ENCODE assay signal across 20 cellular contexts in the genomic region with DNA sequence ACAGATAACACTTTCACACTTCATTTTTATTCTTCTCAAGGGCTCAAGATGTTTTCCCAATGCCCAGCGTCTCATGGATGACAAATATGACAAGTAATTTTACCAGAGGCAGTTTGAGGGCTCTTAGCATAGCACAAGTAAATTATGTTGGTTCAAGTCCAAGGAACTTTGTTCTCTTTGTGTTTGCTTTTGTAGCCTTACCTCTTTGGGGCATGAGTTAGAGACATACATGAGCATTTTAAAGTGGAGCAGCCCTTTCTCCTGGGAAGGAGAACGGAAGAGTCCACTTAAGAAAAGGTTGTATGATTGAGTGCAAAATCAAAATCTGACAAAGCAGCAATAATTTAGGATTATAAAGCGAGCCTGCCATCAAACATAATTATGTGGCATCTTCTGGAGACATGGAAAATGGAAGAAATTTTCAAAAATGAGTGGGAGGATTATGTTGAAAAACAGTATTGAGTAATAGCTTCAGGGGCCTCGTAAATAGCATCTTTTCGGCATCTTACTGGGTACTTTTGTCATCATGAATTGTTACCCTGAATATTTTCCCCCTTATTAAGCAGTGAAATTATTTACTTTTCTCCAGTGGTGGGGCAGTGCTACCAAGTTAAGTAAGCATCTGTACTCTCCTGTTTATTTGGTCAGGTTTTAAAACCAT.
A peak's percentile ranks its signal among the peaks of the same experiment; 100 is the strongest.
DNase-seq lines count a peak whose midpoint lies in the region; ATAC-seq and TF ChIP-seq lines count a peak whose summit lies in the region.
"Had no signal": no experiment of that assay in that cellular context is flagged by ENCODE, and none has a peak within 500 bp of the region (broad histone marks: within the 10 kb centered on the region; RNA-seq: fewer than 3 reads in every experiment).

No MANE protein-coding gene starts in this region.

- no peak for ATAC-seq in psoas muscle
- no peak for ATAC-seq in T-cell (replicated peaks in 1 of 4)
- ATAC-seq: activated CD4-positive, alpha-beta T cell treated with anti-CD3 and anti-CD28 coated beads for 36 hours; activated T-cell treated with anti-CD3 and anti-CD28 coated beads, Interleukin-2, amount 50 U/mL, for 72 hours; left lobe of liver; right cardiac atrium had no signal

- H3K4me1 ChIP-seq in psoas muscle, result peaks cover 45% of the 10 kb centered on the region

- H3K4me1 Mint-ChIP-seq in MCF 10A (ENCODE audit: insufficient read depth, unreplicated experiment) (no peaks in the 10 kb centered on the region), T-cell (peaks cover 0 to 10% (median 0%) of the 10 kb centered on the region in 3 donors)
- H3K4me1 Mint-ChIP-seq: activated naive CD4-positive, alpha-beta T cell treated with anti-CD3 and anti-CD28 coated beads, Interleukin-2, amount 50 U/mL, for 24 hours had no signal

- in situ Hi-C loops in T47D (cut with HindIII; ENCODE audit: low pct_unique_long_range_greater_than_20kb, low sequenced_read_pairs), result no loop called here

- H3K9me3 ChIP-seq in psoas muscle, result no peaks in the 10 kb centered on the region
- H3K9me3 ChIP-seq: esophagus squamous epithelium, thoracic aorta had no signal

- peak overlapping the region; percentile 91 for H3K27ac ChIP-seq in psoas muscle
- H3K27ac ChIP-seq: thoracic aorta had no signal

- no peaks in the 10 kb centered on the region for H3K9me3 Mint-ChIP-seq in MCF 10A (ENCODE audit: unreplicated experiment)
- no peaks in the 10 kb centered on the region for H3K9me3 Mint-ChIP-seq in T-cell
- H3K9me3 Mint-ChIP-seq: activated naive CD4-positive, alpha-beta T cell treated with anti-CD3 and anti-CD28 coated beads, Interleukin-2, amount 50 U/mL, for 24 hours; activated T-cell treated with anti-CD3 and anti-CD28 coated beads, Interleukin-2, amount 50 U/mL, for 72 hours had no signal

- WGBS in psoas muscle, 3 donors, result 91 to 93% (median 92%) methylated on average over 5 of the region's 5 CpGs

- H3K4me3 Mint-ChIP-seq in MCF 10A (ENCODE audit: unreplicated experiment) (no peak overlapping the region), T-cell (no peak overlapping the region)
- H3K4me3 Mint-ChIP-seq: activated CD4-positive, alpha-beta T cell treated with anti-CD3 and anti-CD28 coated beads for 36 hours; activated naive CD4-positive, alpha-beta T cell treated with anti-CD3 and anti-CD28 coated beads, Interleukin-2, amount 50 U/mL, for 24 hours; activated T-cell treated with anti-CD3 and anti-CD28 coated beads, Interleukin-2, amount 50 U/mL, for 72 hours had no signal

- no TSS peak for BruUV-seq in MCF 10A (replicated peaks; lab: Mats Ljungman, UMichigan)

- H3K27ac Mint-ChIP-seq in MCF 10A (ENCODE audit: low read depth, unreplicated experiment), result no peak overlapping the region
- H3K27ac Mint-ChIP-seq in T-cell, result no peak overlapping the region
- H3K27ac Mint-ChIP-seq: activated CD4-positive, alpha-beta T cell treated with anti-CD3 and anti-CD28 coated beads for 36 hours; activated naive CD4-positive, alpha-beta T cell treated with anti-CD3 and anti-CD28 coated beads, Interleukin-2, amount 50 U/mL, for 24 hours; activated T-cell treated with anti-CD3 and anti-CD28 coated beads, Interleukin-2, amount 50 U/mL, for 72 hours had no signal

- TF ChIP-seq CTCF in MCF 10A (IDR thresholded peaks at IDR 0.05; ENCODE audit: unreplicated experiment) (no peak), fibroblast of villous mesenchyme (IDR thresholded peaks at IDR 0.05; ENCODE audit: insufficient read depth, low read depth, low read length) (no peak), psoas muscle (IDR thresholded peaks at IDR 0.05) (no peak)

- intact Hi-C loops in MCF 10A (cut with micrococcal nuclease) (no loop called here), psoas muscle (cut with DNase I) (loop anchor here in 1 of 2 donors (5.0 kb wide), 1 partner anchor 116 kb away; no protein-coding TSS in a partner anchor)

- CTCF ChIA-PET in MCF 10A (lab: Yijun Ruan, JAX), result no interaction called here
- CTCF ChIA-PET in T-cell (lab: Charles Lee), result no interaction called here

- DNase-seq in T47D (ENCODE audit: low read depth in 1 of 2, low spot score in 1 of 2) (peak; percentile 36 to 74), MCF 10A (ENCODE audit: unreplicated experiment) (no peak), fibroblast of villous mesenchyme (ENCODE audit: low read depth) (peak; percentile 14), psoas muscle (no peak), DMS153 treated with DMSO at 0.1 percent for 48 hours (lab: John Stamatoyannopoulos, UW; ENCODE audit: unreplicated experiment) (no peak), COLO829 (ENCODE audit: low spot score) (no peak), T-cell (no peak)
- DNase-seq in activated effector memory CD4-positive, alpha-beta T cell treated with anti-CD3 and anti-CD28 coated beads, Interleukin-2, amount 50 U/mL, for 16 hours, result no peak
- DNase-seq: 8988T; activated CD4-positive, alpha-beta T cell treated with anti-CD3 and anti-CD28 coated beads for 36 hours; activated T-cell treated with anti-CD3 and anti-CD28 coated beads, Interleukin-2, amount 50 U/mL, for 72 hours; Calu3; effector memory CD4-positive, alpha-beta T cell; esophagus squamous epithelium; NCI-H1417; NCI-H69; right cardiac atrium had no signal

- H3K27me3 Mint-ChIP-seq in MCF 10A (ENCODE audit: insufficient read depth, unreplicated experiment) (no peaks in the 10 kb centered on the region), T-cell (no peaks in the 10 kb centered on the region)
- H3K27me3 Mint-ChIP-seq: activated CD4-positive, alpha-beta T cell treated with anti-CD3 and anti-CD28 coated beads for 36 hours; activated naive CD4-positive, alpha-beta T cell treated with anti-CD3 and anti-CD28 coated beads, Interleukin-2, amount 50 U/mL, for 24 hours had no signal

- no peak overlapping the region for H3K4me3 ChIP-seq in fibroblast of villous mesenchyme (ENCODE audit: low read depth, low read length)
- no peak overlapping the region for H3K4me3 ChIP-seq in psoas muscle
- H3K4me3 ChIP-seq: esophagus squamous epithelium, thoracic aorta had no signal

- POLR2A ChIA-PET in MCF 10A (lab: Yijun Ruan, JAX), result no interaction called here
- POLR2A ChIA-PET in T-cell (lab: Charles Lee), result no interaction called here

- peaks cover 86% of the 10 kb centered on the region for H3K36me3 Mint-ChIP-seq in MCF 10A (ENCODE audit: insufficient read depth, unreplicated experiment)
- H3K36me3 Mint-ChIP-seq in T-cell, result peaks cover 44% of the 10 kb centered on the region

- peaks cover 0 to 47% of the 10 kb centered on the region in 2 donors for H3K36me3 ChIP-seq in psoas muscle (ENCODE audit: insufficient read depth in 1 of 2, low read depth in 1 of 2)

- H3K27me3 ChIP-seq in psoas muscle (ENCODE audit: insufficient read depth in 3 of 3, low read length in 2 of 3), result no peaks in the 10 kb centered on the region
- H3K27me3 ChIP-seq: esophagus squamous epithelium had no signal

Comparison
In these comparisons a context has a peak if more than half of its experiments do, and no peak if none do; other contexts are left out.
1. DNase-seq: peak in T47D (2 of 2) and fibroblast of villous mesenchyme (single experiment); none in MCF 10A (single experiment), psoas muscle (0 of 2), DMS153 treated with DMSO at 0.1 percent for 48 hours (single experiment), COLO829 (single experiment), activated effector memory CD4-positive, alpha-beta T cell treated with anti-CD3 and anti-CD28 coated beads, Interleukin-2, amount 50 U/mL, for 16 hours (single experiment) and T-cell (0 of 34).